In the genomic region with DNA sequence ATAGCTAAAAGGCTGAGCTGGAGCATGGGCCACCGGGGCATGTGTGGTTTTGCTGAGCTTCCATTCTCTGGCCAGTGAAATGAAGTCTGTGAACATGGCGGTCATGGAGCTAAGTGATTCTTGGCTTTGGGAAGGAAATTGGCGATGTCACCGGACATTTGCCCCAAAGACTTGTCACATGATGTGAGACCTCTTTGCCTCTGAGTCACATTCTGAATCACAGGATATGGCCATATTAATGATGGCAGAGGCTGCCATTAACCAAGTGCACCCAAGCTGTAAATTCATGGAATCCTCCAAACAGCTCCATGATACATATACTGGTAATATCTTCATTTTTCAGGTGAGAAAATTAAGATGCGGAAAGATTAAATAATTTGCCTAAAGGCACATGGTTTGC, we compare ENCODE assay signal across 1 cellular context.
A peak's percentile ranks its signal among the peaks of the same experiment; 100 is the strongest.
TF ChIP-seq lines count a peak whose summit lies in the region.

No MANE protein-coding gene starts in this region.

TF ChIP-seq in K562, 482 proteins besides CTCF, POLR2A, EP300 and RAD21:
- TF ChIP-seq HDAC6 (IDR thresholded peaks at IDR 0.05; ENCODE audit: low read depth, low read length) (no peak), FOSL1 (tag; conservative IDR thresholded peaks at IDR 0.05) (peak; percentile 67), KLF16 (IDR thresholded peaks at IDR 0.05) (no peak), TGIF2 (CRISPR knock-in tag; IDR thresholded peaks at IDR 0.05) (no peak), RB1 (IDR thresholded peaks at IDR 0.05; ENCODE audit: low read depth) (no peak)
- TF ChIP-seq, protein P1, sequence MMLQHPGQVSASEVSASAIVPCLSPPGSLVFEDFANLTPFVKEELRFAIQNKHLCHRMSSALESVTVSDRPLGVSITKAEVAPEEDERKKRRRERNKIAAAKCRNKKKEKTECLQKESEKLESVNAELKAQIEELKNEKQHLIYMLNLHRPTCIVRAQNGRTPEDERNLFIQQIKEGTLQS (IDR thresholded peaks at IDR 0.05): 0 out of 2 replicates have a peak, but pooled peaks have one; percentile 12
- TF ChIP-seq, protein P1 (CRISPR knock-in tag; conservative IDR thresholded peaks at IDR 0.05): no peak
- TF ChIP-seq, protein P2, sequence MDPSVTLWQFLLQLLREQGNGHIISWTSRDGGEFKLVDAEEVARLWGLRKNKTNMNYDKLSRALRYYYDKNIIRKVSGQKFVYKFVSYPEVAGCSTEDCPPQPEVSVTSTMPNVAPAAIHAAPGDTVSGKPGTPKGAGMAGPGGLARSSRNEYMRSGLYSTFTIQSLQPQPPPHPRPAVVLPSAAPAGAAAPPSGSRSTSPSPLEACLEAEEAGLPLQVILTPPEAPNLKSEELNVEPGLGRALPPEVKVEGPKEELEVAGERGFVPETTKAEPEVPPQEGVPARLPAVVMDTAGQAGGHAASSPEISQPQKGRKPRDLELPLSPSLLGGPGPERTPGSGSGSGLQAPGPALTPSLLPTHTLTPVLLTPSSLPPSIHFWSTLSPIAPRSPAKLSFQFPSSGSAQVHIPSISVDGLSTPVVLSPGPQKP (CRISPR knock-in tag; IDR thresholded peaks at IDR 0.05): no peak
TF ChIP-seq in K562: peak in this region for 2.
